ENCODE assay signal across 10 cellular contexts in genomic region chr3:194139977-194140351, GRCh38. TPM values are rescaled to one million over a fixed set of nuclear protein-coding genes. Genes with fewer than 3 reads are reported as not detected.
A peak's percentile ranks its signal among the peaks of the same experiment; 100 is the strongest.
DNase-seq lines count a peak whose midpoint lies in the region; ATAC-seq and TF ChIP-seq lines count a peak whose summit lies in the region.
"Had no signal": no experiment of that assay in that cellular context is flagged by ENCODE, and none has a peak within 500 bp of the region (broad histone marks: within the 10 kb centered on the region; RNA-seq: fewer than 3 reads in every experiment).

No MANE protein-coding gene starts in this region.

- H3K36me3 ChIP-seq in HEK293 (ENCODE audit: control insufficient read depth in 2 of 2, insufficient read depth in 1 of 2, low read length in 2 of 2) (peaks cover 5 to 26% of the 10 kb centered on the region in 2 experiments; a peak in 2 of 3 replicates), iPS-20b (ENCODE audit: insufficient read depth, low read depth, low read length) (no peaks in the 10 kb centered on the region), skeletal muscle tissue (ENCODE audit: control insufficient read depth in 3 of 3, insufficient read depth in 3 of 3, low read length in 3 of 3) (peaks cover 0 to 14% (median 4%) of the 10 kb centered on the region in 3 donors)

- H3K9me3 ChIP-seq in HEK293 (ENCODE audit: control insufficient read depth, insufficient read depth, low read depth, low read length), result no peaks in the 10 kb centered on the region
- no peaks in the 10 kb centered on the region for H3K9me3 ChIP-seq in T-helper 17 cell (ENCODE audit: control insufficient read depth, low read length, poor library complexity, severe bottlenecking)
- no peaks in the 10 kb centered on the region for H3K9me3 ChIP-seq in iPS-20b (ENCODE audit: insufficient read depth, low read depth, low read length)
- H3K9me3 ChIP-seq in skeletal muscle tissue (ENCODE audit: control insufficient read depth in 3 of 3, low read length in 3 of 3), result no peaks in the 10 kb centered on the region

- H3K27me3 Mint-ChIP-seq in T-helper 17 cell, result peaks cover 28% of the 10 kb centered on the region

- TF ChIP-seq CTCF in HEK293 (tag by site-specific recombination; IDR thresholded peaks at IDR 0.05), result no peak

- H3K4me3 Mint-ChIP-seq in T-helper 17 cell, result peak overlapping the region; percentile 47
- H3K4me3 Mint-ChIP-seq: dendritic cell treated with granulocyte-macrophage colony-stimulating factor and Interleukin-4, amounts not matched to agents 40 ng/mL and 50 ng/mL, for 4 days had no signal

- CTCF ChIA-PET in HEK293 (lab: Yijun Ruan, JAX), result interaction anchor here (2.0 to 3.8 kb wide), 2 partner anchors 174 to 359 kb away, joined by 10 to 25 read pairs; no protein-coding TSS in a partner anchor

- H3K4me1 ChIP-seq in HEK293 (ENCODE audit: control insufficient read depth, insufficient read depth, low read length) (peaks cover 9% of the 10 kb centered on the region), iPS-20b (ENCODE audit: insufficient read depth, low read length) (peaks cover 31% of the 10 kb centered on the region), skeletal muscle tissue (ENCODE audit: control insufficient read depth in 3 of 3, insufficient read depth in 3 of 3, low read length in 3 of 3) (peaks cover 35 to 56% (median 54%) of the 10 kb centered on the region in 3 donors)

- DNase-seq in T-helper 17 cell, result no peak
- no peak for DNase-seq in AML-193 (lab: John Stamatoyannopoulos, UW)
- no peak for DNase-seq in HuH-7 (ENCODE audit: low spot score)
- no peak for DNase-seq in A172 (ENCODE audit: low spot score)
- no peak for DNase-seq in AG08396 (ENCODE audit: low spot score)
- DNase-seq: activated CD4-positive, alpha-beta T cell treated with anti-CD3 and anti-CD28 coated beads, Interleukin-2, amount 50 U/mL, for 1 hour had no signal

- ATAC-seq in T-helper 17 cell, result no peak

- H3K27ac Mint-ChIP-seq in T-helper 17 cell, result no peak overlapping the region
- H3K27ac Mint-ChIP-seq: dendritic cell treated with granulocyte-macrophage colony-stimulating factor and Interleukin-4, amounts not matched to agents 40 ng/mL and 50 ng/mL, for 4 days had no signal

- H3K9ac ChIP-seq in iPS-20b (ENCODE audit: low read depth, low read length), result peak overlapping the region; percentile 32; the same call in 1 of the 2 replicates
- H3K9ac ChIP-seq in skeletal muscle tissue (ENCODE audit: low read depth in 1 of 3, low read length in 3 of 3), result no peak overlapping the region

- peaks cover 4% of the 10 kb centered on the region for H3K36me3 Mint-ChIP-seq in T-helper 17 cell (ENCODE audit: low read depth)

- no peak overlapping the region for H3K4me3 ChIP-seq in HEK293 (ENCODE audit: low read depth, low read length)
- peak overlapping the region; percentile 81 for H3K4me3 ChIP-seq in iPS-20b (ENCODE audit: low read length)
- H3K4me3 ChIP-seq in skeletal muscle tissue (ENCODE audit: low read length in 3 of 3), result no peak overlapping the region

- peak overlapping the region; percentile 100 for H3K27ac ChIP-seq in HEK293 (ENCODE audit: extremely low read depth, low read depth, low read length)
- H3K27ac ChIP-seq in iPS-20b (ENCODE audit: low read length), result no peak overlapping the region
- H3K27ac ChIP-seq in skeletal muscle tissue (ENCODE audit: low read depth, low read length), result peak overlapping the region; percentile 99

- H3K27me3 ChIP-seq in iPS-20b (ENCODE audit: insufficient read depth, low read length) (peaks cover 54% of the 10 kb centered on the region), skeletal muscle tissue (ENCODE audit: control insufficient read depth in 3 of 3, insufficient read depth in 3 of 3, low read length in 3 of 3) (no peaks in the 10 kb centered on the region)

- POLR2A ChIA-PET in HEK293 (lab: Yijun Ruan, JAX), result interaction anchor here (0.5 to 9.5 kb wide), 13 partner anchors 9 to 358 kb away, joined by 3 to 145 read pairs (median 5); no protein-coding TSS in a partner anchor

- peaks cover 29% of the 10 kb centered on the region for H3K4me1 Mint-ChIP-seq in T-helper 17 cell

TF ChIP-seq in HEK293, 187 proteins besides CTCF, POLR2A, EP300 and RAD21:
- no peak for TF ChIP-seq ZNF768 (tag by site-specific recombination; IDR thresholded peaks at IDR 0.05)
- TF ChIP-seq ZNF354C (tag by site-specific recombination; IDR thresholded peaks at IDR 0.05; ENCODE audit: borderline replicate concordance, low read depth), result no peak
- peak; percentile 50; the same call in 1 of the 2 replicates for TF ChIP-seq ZNF366 (tag by site-specific recombination; conservative IDR thresholded peaks at IDR 0.05)
- TF ChIP-seq, protein P1, sequence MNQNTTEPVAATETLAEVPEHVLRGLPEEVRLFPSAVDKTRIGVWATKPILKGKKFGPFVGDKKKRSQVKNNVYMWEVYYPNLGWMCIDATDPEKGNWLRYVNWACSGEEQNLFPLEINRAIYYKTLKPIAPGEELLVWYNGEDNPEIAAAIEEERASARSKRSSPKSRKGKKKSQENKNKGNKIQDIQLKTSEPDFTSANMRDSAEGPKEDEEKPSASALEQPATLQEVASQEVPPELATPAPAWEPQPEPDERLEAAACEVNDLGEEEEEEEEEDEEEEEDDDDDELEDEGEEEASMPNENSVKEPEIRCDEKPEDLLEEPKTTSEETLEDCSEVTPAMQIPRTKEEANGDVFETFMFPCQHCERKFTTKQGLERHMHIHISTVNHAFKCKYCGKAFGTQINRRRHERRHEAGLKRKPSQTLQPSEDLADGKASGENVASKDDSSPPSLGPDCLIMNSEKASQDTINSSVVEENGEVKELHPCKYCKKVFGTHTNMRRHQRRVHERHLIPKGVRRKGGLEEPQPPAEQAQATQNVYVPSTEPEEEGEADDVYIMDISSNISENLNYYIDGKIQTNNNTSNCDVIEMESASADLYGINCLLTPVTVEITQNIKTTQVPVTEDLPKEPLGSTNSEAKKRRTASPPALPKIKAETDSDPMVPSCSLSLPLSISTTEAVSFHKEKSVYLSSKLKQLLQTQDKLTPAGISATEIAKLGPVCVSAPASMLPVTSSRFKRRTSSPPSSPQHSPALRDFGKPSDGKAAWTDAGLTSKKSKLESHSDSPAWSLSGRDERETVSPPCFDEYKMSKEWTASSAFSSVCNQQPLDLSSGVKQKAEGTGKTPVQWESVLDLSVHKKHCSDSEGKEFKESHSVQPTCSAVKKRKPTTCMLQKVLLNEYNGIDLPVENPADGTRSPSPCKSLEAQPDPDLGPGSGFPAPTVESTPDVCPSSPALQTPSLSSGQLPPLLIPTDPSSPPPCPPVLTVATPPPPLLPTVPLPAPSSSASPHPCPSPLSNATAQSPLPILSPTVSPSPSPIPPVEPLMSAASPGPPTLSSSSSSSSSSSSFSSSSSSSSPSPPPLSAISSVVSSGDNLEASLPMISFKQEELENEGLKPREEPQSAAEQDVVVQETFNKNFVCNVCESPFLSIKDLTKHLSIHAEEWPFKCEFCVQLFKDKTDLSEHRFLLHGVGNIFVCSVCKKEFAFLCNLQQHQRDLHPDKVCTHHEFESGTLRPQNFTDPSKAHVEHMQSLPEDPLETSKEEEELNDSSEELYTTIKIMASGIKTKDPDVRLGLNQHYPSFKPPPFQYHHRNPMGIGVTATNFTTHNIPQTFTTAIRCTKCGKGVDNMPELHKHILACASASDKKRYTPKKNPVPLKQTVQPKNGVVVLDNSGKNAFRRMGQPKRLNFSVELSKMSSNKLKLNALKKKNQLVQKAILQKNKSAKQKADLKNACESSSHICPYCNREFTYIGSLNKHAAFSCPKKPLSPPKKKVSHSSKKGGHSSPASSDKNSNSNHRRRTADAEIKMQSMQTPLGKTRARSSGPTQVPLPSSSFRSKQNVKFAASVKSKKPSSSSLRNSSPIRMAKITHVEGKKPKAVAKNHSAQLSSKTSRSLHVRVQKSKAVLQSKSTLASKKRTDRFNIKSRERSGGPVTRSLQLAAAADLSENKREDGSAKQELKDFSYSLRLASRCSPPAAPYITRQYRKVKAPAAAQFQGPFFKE (tag by site-specific recombination; IDR thresholded peaks at IDR 0.05; ENCODE audit: borderline replicate concordance), result no peak
- TF ChIP-seq ZNF148 (tag by site-specific recombination; IDR thresholded peaks at IDR 0.05; ENCODE audit: borderline replicate concordance), result no peak
- peak; percentile 94 for TF ChIP-seq ZBTB17 (tag by site-specific recombination; IDR thresholded peaks at IDR 0.05)
- TF ChIP-seq ZFP69B (tag by site-specific recombination; IDR thresholded peaks at IDR 0.05), result peak; percentile 44; the same call in 1 of the 2 replicates

RNA-seq across cellular contexts. Expression of gene HES1, which starts 4.0 kb away (rescaled TPM):
- total RNA-seq in T-helper 17 cell (1 to 10 TPM; 2.4 to 3.1 TPM), skeletal muscle tissue (23.0 TPM)
- total RNA-seq in A172 (2014; rRNA removed; shearing (Covaris generic)), result 3.1 and 4.5 TPM in 2 replicates
